ENCODE assay signal across 19 cellular contexts in the genomic region with DNA sequence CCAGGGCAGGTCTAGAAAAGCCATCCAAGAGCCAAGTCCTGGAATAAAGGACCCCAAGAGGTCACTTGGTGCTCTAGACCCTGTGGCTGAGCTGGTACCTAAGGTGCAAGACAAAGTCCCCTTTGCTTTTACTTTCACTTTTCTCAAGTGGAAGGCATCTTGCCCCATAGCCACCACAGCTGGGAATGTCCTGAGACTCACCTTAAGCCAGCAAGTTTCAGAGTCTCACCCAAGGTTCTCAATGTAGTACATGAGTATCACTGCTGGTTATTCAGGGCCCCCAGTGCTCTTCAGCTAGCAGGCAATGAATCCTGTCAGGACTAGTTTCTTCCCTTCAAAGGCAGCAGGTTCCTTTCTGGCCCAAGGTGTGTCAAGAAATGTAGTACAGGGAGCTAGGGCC.
DNase-seq lines count a peak whose midpoint lies in the region; FAIRE-seq and TF ChIP-seq lines count a peak whose summit lies in the region.
"Had no signal": no experiment of that assay in that cellular context is flagged by ENCODE, and none has a peak within 500 bp of the region (broad histone marks: within the 10 kb centered on the region; RNA-seq: fewer than 3 reads in every experiment).

No MANE protein-coding gene starts in this region.

- no peaks in the 10 kb centered on the region for H4K20me1 ChIP-seq in Loucy (ENCODE audit: insufficient read depth, low read length, poor library complexity, severe bottlenecking)

- H3K4me3 ChIP-seq in Loucy (ENCODE audit: low read length, poor library complexity, severe bottlenecking) (no peak overlapping the region), small intestine (ENCODE audit: low read depth in 1 of 2, low read length in 2 of 2) (no peak overlapping the region)
- H3K4me3 ChIP-seq: A549, GM23338 had no signal

- POLR2A ChIA-PET in activated CD4-positive, alpha-beta T cell treated with anti-CD3 and anti-CD28 coated beads, Interleukin-2, amount 10 ng/mL, durations not matched to agents 7 days and 5 days (lab: Charles Lee) = no interaction called here

- H3K27ac ChIP-seq in small intestine (ENCODE audit: low read depth in 1 of 2, low read length in 1 of 2) = no peak overlapping the region
- H3K27ac ChIP-seq: 22Rv1, A549, C4-2B had no signal

- H3K9me3 ChIP-seq in Loucy (ENCODE audit: insufficient read depth, low read depth, low read length) = no peaks in the 10 kb centered on the region
- no peaks in the 10 kb centered on the region for H3K9me3 ChIP-seq in small intestine (ENCODE audit: control insufficient read depth, low read depth)
- H3K9me3 ChIP-seq: A549, Caco-2 had no signal

- H3K36me3 ChIP-seq in Loucy (ENCODE audit: insufficient read depth, low read length) (no peaks in the 10 kb centered on the region), small intestine (ENCODE audit: control insufficient read depth in 2 of 2, insufficient read depth in 2 of 2, low read length in 2 of 2) (peaks cover 0 to 2% of the 10 kb centered on the region in 2 donors)

- H3F3A ChIP-seq in Loucy (ENCODE audit: low read depth) = no peaks in the 10 kb centered on the region

- no peaks in the 10 kb centered on the region for H3K79me2 ChIP-seq in Loucy (ENCODE audit: insufficient read depth, low read length)

- H3K4me2 ChIP-seq in Loucy (ENCODE audit: low read depth, low read length, poor library complexity, severe bottlenecking) = peak overlapping the region; percentile 50
- H3K4me2 ChIP-seq: A549, GM23338 had no signal

- CTCF ChIA-PET in activated CD4-positive, alpha-beta T cell treated with anti-CD3 and anti-CD28 coated beads, Interleukin-2, amount 10 ng/mL, durations not matched to agents 7 days and 5 days (lab: Charles Lee) = interaction anchor here (0.6 to 1.2 kb wide), 2 partner anchors 14 to 403 kb away, joined by 3 to 4 read pairs; no protein-coding TSS in a partner anchor

- no peaks in the 10 kb centered on the region for H3K36me3 Mint-ChIP-seq in activated CD4-positive, alpha-beta T cell treated with anti-CD3 and anti-CD28 coated beads, Interleukin-2, amount 10 ng/mL, durations not matched to agents 7 days and 5 days (ENCODE audit: low read depth)

- FAIRE-seq in small intestine (lab: Jason Lieb, UNC) = no peak
- FAIRE-seq: A549, H54, HTR-8/SVneo had no signal

- peaks cover 8% of the 10 kb centered on the region for H3K4me1 Mint-ChIP-seq in activated CD4-positive, alpha-beta T cell treated with anti-CD3 and anti-CD28 coated beads, Interleukin-2, amount 10 ng/mL, durations not matched to agents 7 days and 5 days

- H3K4me3 Mint-ChIP-seq in activated CD4-positive, alpha-beta T cell treated with anti-CD3 and anti-CD28 coated beads, Interleukin-2, amount 10 ng/mL, durations not matched to agents 7 days and 5 days = no peak overlapping the region
- H3K4me3 Mint-ChIP-seq: CD4-positive, alpha-beta T cell; GM23338 had no signal

- H3K27me3 ChIP-seq in Loucy (ENCODE audit: insufficient read depth, low read length, poor library complexity, severe bottlenecking) = no peaks in the 10 kb centered on the region
- no peaks in the 10 kb centered on the region for H3K27me3 ChIP-seq in small intestine (ENCODE audit: control insufficient read depth in 2 of 2, insufficient read depth in 2 of 2, low read length in 2 of 2)

- H3K4me1 ChIP-seq in Loucy (ENCODE audit: insufficient read depth, low read length, poor library complexity, severe bottlenecking) (peaks cover 16% of the 10 kb centered on the region), small intestine (ENCODE audit: control insufficient read depth in 2 of 2, insufficient read depth in 1 of 2, low read depth in 1 of 2, low read length in 1 of 2) (no peaks in the 10 kb centered on the region)
- H3K4me1 ChIP-seq: A549, Caco-2 had no signal

- H3K27ac Mint-ChIP-seq in activated CD4-positive, alpha-beta T cell treated with anti-CD3 and anti-CD28 coated beads, Interleukin-2, amount 10 ng/mL, durations not matched to agents 7 days and 5 days = peak overlapping the region; percentile 65
- H3K27ac Mint-ChIP-seq: CD4-positive, alpha-beta T cell; GM23338 had no signal

- H3K9me3 Mint-ChIP-seq in activated CD4-positive, alpha-beta T cell treated with anti-CD3 and anti-CD28 coated beads, Interleukin-2, amount 10 ng/mL, durations not matched to agents 7 days and 5 days = peaks cover 7% of the 10 kb centered on the region

- H3K27me3 Mint-ChIP-seq in activated CD4-positive, alpha-beta T cell treated with anti-CD3 and anti-CD28 coated beads, Interleukin-2, amount 10 ng/mL, durations not matched to agents 7 days and 5 days = peaks cover 19% of the 10 kb centered on the region
- H3K27me3 Mint-ChIP-seq: CD4-positive, alpha-beta T cell had no signal

- no peak for TF ChIP-seq CTCF in Loucy (conservative IDR thresholded peaks at IDR 0.05; ENCODE audit: low read length)

- no peak for DNase-seq in activated CD4-positive, alpha-beta T cell treated with anti-CD3 and anti-CD28 coated beads, Interleukin-2, amount 10 ng/mL, durations not matched to agents 7 days and 5 days
- no peak for DNase-seq in activated CD4-positive, alpha-beta T cell treated with anti-CD3 and anti-CD28 coated beads, Interleukin-2, amount 50 U/mL, for 1 hour
- DNase-seq in OCI-M1 (lab: John Stamatoyannopoulos, UW) (peak; percentile 21), small intestine (peak; percentile 29), HuH-7.5 (ENCODE audit: low spot score) (no peak), NCI-H1105 treated with DMSO at 0.1 percent for 48 hours (lab: John Stamatoyannopoulos, UW) (no peak)
- DNase-seq: AML-193; Caco-2; CD4-positive, alpha-beta T cell; DMS153; DMS79; GF-D8 had no signal

- H3K9ac ChIP-seq in Loucy (ENCODE audit: low read depth, low read length, poor library complexity, severe bottlenecking) = no peak overlapping the region

- no peaks in the 10 kb centered on the region for H3K9me2 ChIP-seq in Loucy (replicated peaks; ENCODE audit: low read depth, low read length)

- H2AFZ ChIP-seq in Loucy (ENCODE audit: low read length) = no peak overlapping the region; the same call in 1 of the 2 replicates
- H2AFZ ChIP-seq: GM23338 had no signal

Comparison
In these comparisons a context has a peak if more than half of its experiments do, and no peak if none do; other contexts are left out.
1. DNase-seq: peak in OCI-M1 (single experiment) and small intestine (single experiment); none in activated CD4-positive, alpha-beta T cell treated with anti-CD3 and anti-CD28 coated beads, Interleukin-2, amount 10 ng/mL, durations not matched to agents 7 days and 5 days (single experiment), activated CD4-positive, alpha-beta T cell treated with anti-CD3 and anti-CD28 coated beads, Interleukin-2, amount 50 U/mL, for 1 hour (single experiment), HuH-7.5 (single experiment) and NCI-H1105 treated with DMSO at 0.1 percent for 48 hours (single experiment).